8 cellular contexts compared by ENCODE assay signal in the genomic region with DNA sequence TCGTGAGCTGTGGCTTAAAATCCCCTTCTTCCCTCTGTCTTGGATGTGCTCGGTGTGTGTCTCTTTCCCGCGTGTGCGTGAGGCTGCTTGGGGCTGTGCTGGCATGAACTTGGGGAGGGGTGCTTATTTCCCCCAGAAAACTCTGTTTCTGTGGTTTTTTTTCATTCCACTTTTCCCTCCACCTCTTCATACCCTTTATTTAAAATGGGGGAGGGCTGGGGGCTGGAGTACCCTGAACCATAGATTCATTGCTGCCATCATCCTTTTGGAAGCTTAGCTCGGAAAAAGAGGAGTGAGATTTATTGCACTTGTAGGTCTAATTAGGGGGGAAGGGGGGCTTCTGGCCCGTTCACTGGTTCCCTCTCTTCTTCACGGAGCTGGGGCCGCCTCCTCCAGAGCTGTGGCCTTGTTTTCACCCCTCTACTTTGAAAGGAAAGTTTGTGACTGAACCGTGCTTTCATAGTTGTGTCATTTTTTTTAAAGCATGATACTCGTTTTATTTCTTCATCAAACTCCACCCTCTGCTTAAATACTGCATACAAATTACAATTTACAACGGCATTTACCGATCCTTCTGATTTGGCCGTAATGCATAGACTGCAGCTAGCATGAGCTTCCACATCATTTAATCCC. TPM values are rescaled to one million over a fixed set of nuclear protein-coding genes. Genes with fewer than 3 reads are reported as not detected.
DNase-seq lines count a peak whose midpoint lies in the region; ATAC-seq and TF ChIP-seq lines count a peak whose summit lies in the region.

No MANE protein-coding gene starts in this region.

- TF ChIP-seq CTCF in dorsolateral prefrontal cortex (IDR thresholded peaks at IDR 0.05 in 54 of 56, conservative IDR thresholded peaks at IDR 0.05 in 2 of 56; ENCODE audit: low read depth in 1 of 56, partially characterized antibody in 56 of 56) (no peak), neural crest cell (conservative IDR thresholded peaks at IDR 0.05) (no peak)

- H3K27me3 ChIP-seq in CD4-positive, CD25-positive, alpha-beta regulatory T cell (ENCODE audit: control insufficient read depth, insufficient read depth, low read length) = peaks cover 53% of the 10 kb centered on the region
- peaks cover 0 to 7% (median 0%) of the 10 kb centered on the region in 45 donors for H3K27me3 ChIP-seq in dorsolateral prefrontal cortex

- H3K36me3 ChIP-seq in CD4-positive, CD25-positive, alpha-beta regulatory T cell (ENCODE audit: control insufficient read depth, insufficient read depth, low read length) = no peaks in the 10 kb centered on the region

- peaks cover 61% of the 10 kb centered on the region for H3K27me3 Mint-ChIP-seq in CD4-positive, CD25-positive, alpha-beta regulatory T cell
- peaks cover 47% of the 10 kb centered on the region for H3K27me3 Mint-ChIP-seq in neural crest cell (ENCODE audit: low read depth)

- peak overlapping the region in 1 of 3 donors; percentile 29 for H3K27ac Mint-ChIP-seq in CD4-positive, CD25-positive, alpha-beta regulatory T cell
- peak overlapping the region; percentile 99 for H3K27ac Mint-ChIP-seq in neural crest cell (ENCODE audit: unreplicated experiment)

- no peak for ATAC-seq in CD4-positive, CD25-positive, alpha-beta regulatory T cell (ENCODE audit: low read depth in 2 of 2)
- ATAC-seq in sciatic nerve = no peak
- no peak for ATAC-seq in GM21825 (IDR thresholded peaks at IDR 0.05; ENCODE audit: unreplicated experiment)
- no peak for ATAC-seq in GM21723 (IDR thresholded peaks at IDR 0.05; ENCODE audit: unreplicated experiment)

- no peak for DNase-seq in CD4-positive, CD25-positive, alpha-beta regulatory T cell
- peak; percentile 60 for DNase-seq in M059J (ENCODE audit: low read depth)
- no peak for DNase-seq in dorsolateral prefrontal cortex
- no peak for DNase-seq in neural crest cell (ENCODE audit: low read depth, low spot score)
- no peak for DNase-seq in sciatic nerve (ENCODE audit: low spot score)
- DNase-seq in activated CD4-positive, CD25-positive, alpha-beta regulatory T cell treated with anti-CD3 and anti-CD28 coated beads, Interleukin-2, amount 50 U/mL, for 72 hours = no peak

- peaks cover 10 to 25% (median 16%) of the 10 kb centered on the region in 4 donors for H3K4me1 Mint-ChIP-seq in CD4-positive, CD25-positive, alpha-beta regulatory T cell
- peaks cover 34% of the 10 kb centered on the region for H3K4me1 Mint-ChIP-seq in neural crest cell

- H3K9me3 ChIP-seq in CD4-positive, CD25-positive, alpha-beta regulatory T cell (ENCODE audit: control insufficient read depth in 2 of 2, low read length in 2 of 2) = no peaks in the 10 kb centered on the region

- H3K4me3 Mint-ChIP-seq in CD4-positive, CD25-positive, alpha-beta regulatory T cell = peak overlapping the region; percentile 53 to 85 (median 78)
- peak overlapping the region; percentile 100 for H3K4me3 Mint-ChIP-seq in neural crest cell

- H3K9me3 Mint-ChIP-seq in CD4-positive, CD25-positive, alpha-beta regulatory T cell = peaks cover 0 to 8% (median 5%) of the 10 kb centered on the region in 7 donors
- H3K9me3 Mint-ChIP-seq in neural crest cell = no peaks in the 10 kb centered on the region

- H3K4me3 ChIP-seq in CD4-positive, CD25-positive, alpha-beta regulatory T cell (ENCODE audit: low read depth, low read length) = no peak overlapping the region
- H3K4me3 ChIP-seq in dorsolateral prefrontal cortex = peak overlapping the region; percentile 18 to 86 (median 72)

- peaks cover 28% of the 10 kb centered on the region for H3K4me1 ChIP-seq in CD4-positive, CD25-positive, alpha-beta regulatory T cell (ENCODE audit: control insufficient read depth, insufficient read depth, low read length, poor library complexity, severe bottlenecking)

- H3K36me3 Mint-ChIP-seq in CD4-positive, CD25-positive, alpha-beta regulatory T cell = no peaks in the 10 kb centered on the region
- H3K36me3 Mint-ChIP-seq in neural crest cell (ENCODE audit: low read depth) = peaks cover 52% of the 10 kb centered on the region

- H3K27ac ChIP-seq in CD4-positive, CD25-positive, alpha-beta regulatory T cell (ENCODE audit: insufficient read depth, low read length, poor library complexity, severe bottlenecking) = no peak overlapping the region
- H3K27ac ChIP-seq in dorsolateral prefrontal cortex = peak overlapping the region in 56 of 59 donors; percentile 46 to 95 (median 86)

- intact Hi-C loops in dorsolateral prefrontal cortex (cut with DNase I) (loop anchor here in 1 of 2 donors (10.0 kb wide), 2 partner anchors 329 to 901 kb away; no protein-coding TSS in a partner anchor), sciatic nerve (cut with DNase I) (no loop called here)

RNA-seq across cellular contexts. Expression of gene NR2F1, which starts 2.8 kb away (rescaled TPM):
- not detected for total RNA-seq in CD4-positive, CD25-positive, alpha-beta regulatory T cell
- polyA plus RNA-seq in CD4-positive, CD25-positive, alpha-beta regulatory T cell = not detected
- total RNA-seq in M059J (2014; rRNA removed; shearing (Covaris generic)) = 36.3 and 67.9 TPM in 2 replicates
- total RNA-seq in dorsolateral prefrontal cortex = 100 to 1,000 TPM in 56 of 120 experiments, 10 to 100 TPM in 64; 46.1 to 145 (median 98.5) TPM
- total RNA-seq in neural crest cell = 411 and 426 TPM in 2 replicates
- 181 TPM for total RNA-seq in sciatic nerve

RNA-seq across cellular contexts. Expression of gene NR2F1-AS1, which starts 4.8 kb away (rescaled TPM):
- not detected for total RNA-seq in CD4-positive, CD25-positive, alpha-beta regulatory T cell
- not detected for polyA plus RNA-seq in CD4-positive, CD25-positive, alpha-beta regulatory T cell
- 25.2 and 34.4 TPM in 2 replicates for total RNA-seq in M059J (2014; rRNA removed; shearing (Covaris generic))
- total RNA-seq in dorsolateral prefrontal cortex (100 to 1,000 TPM in 43 of 120 experiments, 10 to 100 TPM in 77; 42.2 to 125 (median 96.4) TPM), neural crest cell (52.4 and 53.1 TPM in 2 replicates), sciatic nerve (49.3 TPM)

Comparison
In these comparisons a context has a peak if more than half of its experiments do, and no peak if none do; other contexts are left out.
1. RNA of gene NR2F1, which starts 2.8 kb away (total RNA-seq): 411 to 426 TPM in neural crest cell, 181 TPM in sciatic nerve (single experiment), 46.1 to 145 TPM in dorsolateral prefrontal cortex and 36.3 to 67.9 TPM in M059J; not detected in CD4-positive, CD25-positive, alpha-beta regulatory T cell (single experiment); every median in the first group is over 10 times any median in the second.
2. RNA of gene NR2F1-AS1, which starts 4.8 kb away (total RNA-seq): 42.2 to 125 TPM in dorsolateral prefrontal cortex, 52.4 to 53.1 TPM in neural crest cell, 49.3 TPM in sciatic nerve (single experiment) and 25.2 to 34.4 TPM in M059J; not detected in CD4-positive, CD25-positive, alpha-beta regulatory T cell (single experiment); every median in the first group is over 10 times any median in the second.